In genomic region chr6:129667034-129667433, GRCh38 we compare ENCODE assay signal across 2 cellular contexts.
TF ChIP-seq lines count a peak whose summit lies in the region.

No MANE protein-coding gene starts in this region.

TF ChIP-seq in SK-N-SH, 30 proteins besides CTCF, POLR2A, EP300 and RAD21:
- TF ChIP-seq FOXJ3 (CRISPR knock-in tag; IDR thresholded peaks at IDR 0.05) (no peak), NFIC (IDR thresholded peaks at IDR 0.05; ENCODE audit: borderline replicate concordance) (no peak), MXI1 (IDR thresholded peaks at IDR 0.05; ENCODE audit: low read depth, low read length) (no peak), EZH2phosphoT487 (IDR thresholded peaks at IDR 0.05; ENCODE audit: borderline replicate concordance, low read depth) (no peak), PBX3 (IDR thresholded peaks at IDR 0.05) (no peak)

TF ChIP-seq in SK-N-SH treated with all-trans-retinoic acid at 6 μM for 48 hours, 23 proteins besides CTCF, POLR2A, EP300 and RAD21:
- TF ChIP-seq PATZ1 (CRISPR knock-in tag; IDR thresholded peaks at IDR 0.05; ENCODE audit: borderline replicate concordance), result no peak
